ENCODE assay signal across 18 cellular contexts in genomic region chr7:84999450-84999849, GRCh38.
"Had no signal": no experiment of that assay in that cellular context is flagged by ENCODE, and none has a peak within 500 bp of the region (broad histone marks: within the 10 kb centered on the region; RNA-seq: fewer than 3 reads in every experiment).

No MANE protein-coding gene starts in this region.

- H3K9me3 ChIP-seq: esophagus squamous epithelium, neutrophil, spleen, testis, transverse colon had no signal

- H3K36me3 ChIP-seq: esophagus squamous epithelium, neutrophil, transverse colon had no signal

- H3K9me3 Mint-ChIP-seq: naive B cell; stimulated activated naive B cell treated with anti-CD40 and anti-IgM and Interleukin-4, amounts not matched to agents 10 μg/mL and 1 μg/mL and 100 μg/mL, for 72 hours; stimulated activated naive CD8-positive, alpha-beta T cell treated with anti-CD3 and anti-CD28 coated beads, Interleukin-15, amount 100 ng/mL, for 72 hours had no signal

- H3K27ac ChIP-seq: esophagus squamous epithelium, foreskin keratinocyte, neutrophil, spleen, testis, transverse colon had no signal

- H3K27me3 ChIP-seq: esophagus squamous epithelium, foreskin keratinocyte, neutrophil, spleen, testis, transverse colon had no signal

- H3K4me3 Mint-ChIP-seq: effector memory CD8-positive, alpha-beta T cell; naive B cell; nephron; stimulated activated naive B cell treated with anti-CD40 and anti-IgM and Interleukin-4, amounts not matched to agents 10 μg/mL and 1 μg/mL and 100 μg/mL, for 72 hours; stimulated activated naive CD8-positive, alpha-beta T cell treated with anti-CD3 and anti-CD28 coated beads, Interleukin-15, amount 100 ng/mL, for 72 hours had no signal

- ATAC-seq: effector memory CD8-positive, alpha-beta T cell; sciatic nerve; stimulated activated naive B cell treated with anti-CD40 and anti-IgM and Interleukin-4, amounts not matched to agents 10 μg/mL and 1 μg/mL and 100 μg/mL, for 72 hours; stimulated activated naive CD8-positive, alpha-beta T cell treated with anti-CD3 and anti-CD28 coated beads, Interleukin-15, amount 100 ng/mL, for 72 hours had no signal

- DNase-seq: effector memory CD8-positive, alpha-beta T cell; esophagus squamous epithelium; foreskin keratinocyte; kidney glomerular epithelial cell; mesendoderm; naive B cell; posterior cingulate gyrus; spleen; stimulated activated CD4-positive, alpha-beta T cell treated with anti-CD3 and anti-CD28 coated beads, Interleukin-15, amount 100 ng/mL, for 24 hours; stimulated activated CD4-positive, alpha-beta T cell treated with anti-CD3 and anti-CD28 coated beads, Interleukin-1b, Interleukin-23, amount 100 ng/mL, for 48 hours; stimulated activated CD4-positive, alpha-beta T cell treated with anti-CD3 and anti-CD28 coated beads, Interleukin-4, amount 100 ng/mL, for 24 hours; stimulated activated naive B cell treated with anti-CD40 and anti-IgM and Interleukin-4, amounts not matched to agents 10 μg/mL and 1 μg/mL and 100 μg/mL, for 72 hours; stimulated activated naive CD8-positive, alpha-beta T cell treated with anti-CD3 and anti-CD28 coated beads, Interleukin-15, amount 100 ng/mL, for 72 hours; testis; transverse colon had no signal

- H3K4me3 ChIP-seq: esophagus squamous epithelium, spleen, testis, transverse colon had no signal

- H3K4me1 ChIP-seq: esophagus squamous epithelium, spleen, testis, transverse colon had no signal

- H3K36me3 Mint-ChIP-seq: stimulated activated naive B cell treated with anti-CD40 and anti-IgM and Interleukin-4, amounts not matched to agents 10 μg/mL and 1 μg/mL and 100 μg/mL, for 72 hours had no signal

- H3K4me1 Mint-ChIP-seq: naive B cell; stimulated activated naive B cell treated with anti-CD40 and anti-IgM and Interleukin-4, amounts not matched to agents 10 μg/mL and 1 μg/mL and 100 μg/mL, for 72 hours; stimulated activated naive CD8-positive, alpha-beta T cell treated with anti-CD3 and anti-CD28 coated beads, Interleukin-15, amount 100 ng/mL, for 72 hours had no signal

- H3K27ac Mint-ChIP-seq: effector memory CD8-positive, alpha-beta T cell; naive B cell; stimulated activated naive B cell treated with anti-CD40 and anti-IgM and Interleukin-4, amounts not matched to agents 10 μg/mL and 1 μg/mL and 100 μg/mL, for 72 hours; stimulated activated naive CD8-positive, alpha-beta T cell treated with anti-CD3 and anti-CD28 coated beads, Interleukin-15, amount 100 ng/mL, for 72 hours had no signal

- H3K27me3 Mint-ChIP-seq: effector memory CD8-positive, alpha-beta T cell; naive B cell; stimulated activated naive B cell treated with anti-CD40 and anti-IgM and Interleukin-4, amounts not matched to agents 10 μg/mL and 1 μg/mL and 100 μg/mL, for 72 hours had no signal
